ENCODE assay signal across 20 cellular contexts in the genomic region with DNA sequence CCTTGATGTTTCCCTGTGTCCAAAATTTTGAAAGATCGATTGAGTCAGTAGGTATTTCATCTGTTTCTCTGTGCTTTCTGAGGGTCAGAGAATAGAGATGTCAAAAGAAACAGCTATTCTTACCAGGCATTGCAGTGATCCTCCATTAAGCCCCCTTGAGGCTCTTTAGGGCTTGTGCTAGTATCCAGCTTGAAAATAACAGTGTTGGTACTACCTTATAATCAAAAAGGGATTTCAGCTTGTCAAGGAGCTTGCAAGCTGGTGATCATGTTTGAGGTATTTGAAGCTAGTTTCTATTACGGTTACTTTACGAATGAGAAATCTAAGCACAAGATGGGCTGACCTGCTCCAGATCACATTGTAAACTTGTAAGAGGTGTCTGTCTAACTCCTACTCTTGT.
"Had no signal": no experiment of that assay in that cellular context is flagged by ENCODE, and none has a peak within 500 bp of the region (broad histone marks: within the 10 kb centered on the region; RNA-seq: fewer than 3 reads in every experiment).

No MANE protein-coding gene starts in this region.

- H3K9me3 ChIP-seq: colonic mucosa, esophagus squamous epithelium, gastrocnemius medialis had no signal

- H3K27ac ChIP-seq: colonic mucosa, esophagus squamous epithelium, gastrocnemius medialis, heart right ventricle, left lung, lower lobe of right lung had no signal

- H3K36me3 Mint-ChIP-seq: naive B cell had no signal

- H3K27ac Mint-ChIP-seq: dendritic cell treated with granulocyte-macrophage colony-stimulating factor and Interleukin-4, amounts not matched to agents 40 ng/mL and 50 ng/mL, for 4 days; effector memory CD8-positive, alpha-beta T cell; mesothelial cell of epicardium had no signal

- H3K4me3 Mint-ChIP-seq: dendritic cell treated with granulocyte-macrophage colony-stimulating factor and Interleukin-4, amounts not matched to agents 40 ng/mL and 50 ng/mL, for 4 days; effector memory CD8-positive, alpha-beta T cell; mesothelial cell of epicardium; naive B cell had no signal

- H3K9me3 Mint-ChIP-seq: dendritic cell treated with granulocyte-macrophage colony-stimulating factor and Interleukin-4, amounts not matched to agents 40 ng/mL and 50 ng/mL, for 4 days had no signal

- H3K4me1 ChIP-seq: colonic mucosa, esophagus squamous epithelium, heart right ventricle, left lung, lower lobe of right lung had no signal

- H3K4me3 ChIP-seq: colonic mucosa, esophagus squamous epithelium, gastrocnemius medialis, heart right ventricle, left lung, lower lobe of right lung, mucosa of descending colon had no signal

- H3K27me3 Mint-ChIP-seq: dendritic cell treated with granulocyte-macrophage colony-stimulating factor and Interleukin-4, amounts not matched to agents 40 ng/mL and 50 ng/mL, for 4 days had no signal

- H3K36me3 ChIP-seq: colonic mucosa, esophagus squamous epithelium, gastrocnemius medialis, heart right ventricle, left lung, lower lobe of right lung had no signal

- DNase-seq: colonic mucosa; cortex of kidney; effector CD8-positive, alpha-beta T cell; effector memory CD8-positive, alpha-beta T cell; esophagus squamous epithelium; foreskin fibroblast; foreskin melanocyte; gastrocnemius medialis; glutamatergic neuron; heart right ventricle; hippocampal formation; left cardiac atrium; left lung; left ventricle myocardium superior; lower lobe of right lung; mesenchymal stem cell; mucosa of descending colon; naive B cell had no signal

- H3K4me1 Mint-ChIP-seq: mesothelial cell of epicardium, naive B cell had no signal

- H3K27me3 ChIP-seq: colonic mucosa, esophagus squamous epithelium, gastrocnemius medialis, heart right ventricle, left lung had no signal
